1 cellular context compared by ENCODE assay signal in the genomic region with DNA sequence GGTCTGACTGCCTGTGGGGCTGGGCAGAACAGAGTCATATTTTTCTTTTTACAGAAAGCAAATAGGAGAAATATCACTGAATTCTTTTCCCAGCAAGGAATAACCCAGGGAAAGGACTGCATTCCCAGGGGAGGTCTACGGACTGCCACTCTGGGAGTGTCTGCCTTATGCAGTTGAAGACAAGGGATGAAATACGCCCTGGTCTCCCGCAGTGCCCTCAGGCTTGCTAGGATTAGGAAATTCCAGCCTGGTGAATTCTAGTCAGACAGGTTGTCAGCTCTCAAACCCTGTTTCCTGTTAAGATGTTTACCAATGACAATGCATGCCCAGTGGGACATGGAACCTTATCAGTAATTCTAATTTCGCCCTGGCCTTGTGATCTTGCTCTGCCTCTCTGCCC.
TF ChIP-seq lines count a peak whose summit lies in the region.

No MANE protein-coding gene starts in this region.

TF ChIP-seq in GM23338, 12 proteins besides CTCF, POLR2A, EP300 and RAD21 (continued from another document):
- no peak for TF ChIP-seq ETS1 (IDR thresholded peaks at IDR 0.05)
- TF ChIP-seq, protein P1, sequence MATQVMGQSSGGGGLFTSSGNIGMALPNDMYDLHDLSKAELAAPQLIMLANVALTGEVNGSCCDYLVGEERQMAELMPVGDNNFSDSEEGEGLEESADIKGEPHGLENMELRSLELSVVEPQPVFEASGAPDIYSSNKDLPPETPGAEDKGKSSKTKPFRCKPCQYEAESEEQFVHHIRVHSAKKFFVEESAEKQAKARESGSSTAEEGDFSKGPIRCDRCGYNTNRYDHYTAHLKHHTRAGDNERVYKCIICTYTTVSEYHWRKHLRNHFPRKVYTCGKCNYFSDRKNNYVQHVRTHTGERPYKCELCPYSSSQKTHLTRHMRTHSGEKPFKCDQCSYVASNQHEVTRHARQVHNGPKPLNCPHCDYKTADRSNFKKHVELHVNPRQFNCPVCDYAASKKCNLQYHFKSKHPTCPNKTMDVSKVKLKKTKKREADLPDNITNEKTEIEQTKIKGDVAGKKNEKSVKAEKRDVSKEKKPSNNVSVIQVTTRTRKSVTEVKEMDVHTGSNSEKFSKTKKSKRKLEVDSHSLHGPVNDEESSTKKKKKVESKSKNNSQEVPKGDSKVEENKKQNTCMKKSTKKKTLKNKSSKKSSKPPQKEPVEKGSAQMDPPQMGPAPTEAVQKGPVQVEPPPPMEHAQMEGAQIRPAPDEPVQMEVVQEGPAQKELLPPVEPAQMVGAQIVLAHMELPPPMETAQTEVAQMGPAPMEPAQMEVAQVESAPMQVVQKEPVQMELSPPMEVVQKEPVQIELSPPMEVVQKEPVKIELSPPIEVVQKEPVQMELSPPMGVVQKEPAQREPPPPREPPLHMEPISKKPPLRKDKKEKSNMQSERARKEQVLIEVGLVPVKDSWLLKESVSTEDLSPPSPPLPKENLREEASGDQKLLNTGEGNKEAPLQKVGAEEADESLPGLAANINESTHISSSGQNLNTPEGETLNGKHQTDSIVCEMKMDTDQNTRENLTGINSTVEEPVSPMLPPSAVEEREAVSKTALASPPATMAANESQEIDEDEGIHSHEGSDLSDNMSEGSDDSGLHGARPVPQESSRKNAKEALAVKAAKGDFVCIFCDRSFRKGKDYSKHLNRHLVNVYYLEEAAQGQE (IDR thresholded peaks at IDR 0.05; ENCODE audit: unreplicated experiment), result no peak
